11 cellular contexts compared by ENCODE assay signal in the genomic region with DNA sequence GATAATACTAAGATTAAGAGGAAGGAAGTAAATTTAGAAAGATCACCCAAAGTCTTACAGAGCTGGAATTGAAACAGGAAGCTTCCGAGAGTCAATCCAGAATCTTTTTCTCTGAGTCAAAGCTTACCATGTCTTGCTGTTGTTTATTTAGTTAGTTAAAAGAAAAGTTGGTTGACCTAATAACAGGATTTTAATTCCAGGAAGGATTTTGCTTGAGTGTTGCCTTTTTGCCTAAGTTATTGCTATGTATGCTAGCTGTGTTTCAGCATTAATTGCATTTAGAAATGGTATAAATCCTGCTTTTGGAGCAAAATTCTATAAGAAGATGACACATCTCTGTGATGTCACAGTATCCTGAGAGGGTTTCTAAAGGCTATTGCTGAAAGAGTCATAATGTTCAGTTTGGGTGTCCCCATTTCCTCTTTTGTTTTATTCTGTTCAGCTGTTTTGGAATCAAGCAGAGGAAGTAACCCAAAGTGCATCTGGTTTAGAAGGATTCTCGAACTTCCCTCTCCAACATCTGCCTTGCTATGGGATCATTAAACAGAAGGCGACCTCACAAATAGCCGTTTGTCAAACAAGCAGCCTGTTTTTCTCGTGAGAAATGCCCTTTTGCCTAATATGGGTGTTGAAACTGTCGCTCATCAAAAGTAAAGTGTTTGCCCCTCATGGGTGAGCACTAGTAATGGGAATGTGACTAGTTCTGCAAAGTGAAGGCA.
DNase-seq lines count a peak whose midpoint lies in the region; ATAC-seq and TF ChIP-seq lines count a peak whose summit lies in the region.
"Had no signal": no experiment of that assay in that cellular context is flagged by ENCODE, and none has a peak within 500 bp of the region (broad histone marks: within the 10 kb centered on the region; RNA-seq: fewer than 3 reads in every experiment).

No MANE protein-coding gene starts in this region.

- H3K36me3 Mint-ChIP-seq in natural killer cell treated with Interleukin-12 subunit alpha and Interleukin-12 subunit beta and Interleukin-15 and Interleukin-18, amount 100 ng/mL, for 72 hours = peaks cover 4% of the 10 kb centered on the region

- H3K27me3 ChIP-seq in skeletal muscle tissue (ENCODE audit: control insufficient read depth in 3 of 3, insufficient read depth in 3 of 3, low read length in 3 of 3) = no peaks in the 10 kb centered on the region
- no peaks in the 10 kb centered on the region for H3K27me3 ChIP-seq in testis

- H3K4me3 ChIP-seq in fibroblast of pulmonary artery (replicated peaks; ENCODE audit: low read depth, low read length) (no peak overlapping the region), skeletal muscle tissue (ENCODE audit: low read length in 3 of 3) (no peak overlapping the region), testis (no peak overlapping the region)

- H3K27ac Mint-ChIP-seq in natural killer cell treated with Interleukin-12 subunit alpha and Interleukin-12 subunit beta and Interleukin-15 and Interleukin-18, amount 100 ng/mL, for 72 hours = no peak overlapping the region
- H3K27ac Mint-ChIP-seq: activated naive CD8-positive, alpha-beta T cell treated with anti-CD3 and anti-CD28 coated beads, Interleukin-2, amount 50 U/mL, for 24 hours had no signal

- DNase-seq in GM03348 (ENCODE audit: low spot score) (peak; percentile 27), RPMI8226 (peak; percentile 66), fibroblast of pulmonary artery (ENCODE audit: low read depth) (peak; percentile 62), testis (no peak)
- no peak for DNase-seq in natural killer cell treated with Interleukin-12 subunit alpha and Interleukin-12 subunit beta and Interleukin-15 and Interleukin-18, amount 100 ng/mL, for 72 hours (ENCODE audit: low spot score)
- no peak for DNase-seq in activated CD4-positive, alpha-beta T cell treated with anti-CD3 and anti-CD28 coated beads, Interleukin-2, amount 50 U/mL, for 4 hours
- DNase-seq: activated CD4-positive, alpha-beta T cell treated with anti-CD3 and anti-CD28 coated beads for 4 hours; activated naive CD8-positive, alpha-beta T cell treated with anti-CD3 and anti-CD28 coated beads, Interleukin-2, amount 50 U/mL, for 24 hours; NK-92 treated with Interleukin-12 subunit alpha and Interleukin-12 subunit beta, amount 100 ng/mL, for 24 hours had no signal

- no peak overlapping the region for H3K9ac ChIP-seq in skeletal muscle tissue (ENCODE audit: low read depth in 1 of 3, low read length in 3 of 3)

- TF ChIP-seq POLR2A in testis (IDR thresholded peaks at IDR 0.05) = no peak

- 50 to 56% methylated on average over 6 of the region's 6 CpGs for WGBS in testis, 2 donors

- H3K4me1 ChIP-seq in skeletal muscle tissue (ENCODE audit: control insufficient read depth in 3 of 3, insufficient read depth in 3 of 3, low read length in 3 of 3) (no peaks in the 10 kb centered on the region), testis (no peaks in the 10 kb centered on the region)

- H3K9me3 Mint-ChIP-seq in natural killer cell treated with Interleukin-12 subunit alpha and Interleukin-12 subunit beta and Interleukin-15 and Interleukin-18, amount 100 ng/mL, for 72 hours = peaks cover 19% of the 10 kb centered on the region

- H3K36me3 ChIP-seq in skeletal muscle tissue (ENCODE audit: control insufficient read depth in 3 of 3, insufficient read depth in 3 of 3, low read length in 3 of 3) (no peaks in the 10 kb centered on the region), testis (ENCODE audit: low read depth, missing control alignments) (no peaks in the 10 kb centered on the region)

- no peak for TF ChIP-seq CTCF in fibroblast of pulmonary artery (IDR thresholded peaks at IDR 0.05; ENCODE audit: low read length, missing control alignments)
- TF ChIP-seq CTCF in testis (IDR thresholded peaks at IDR 0.05) = no peak

- no peaks in the 10 kb centered on the region for H3K9me3 ChIP-seq in skeletal muscle tissue (ENCODE audit: control insufficient read depth in 3 of 3, low read length in 3 of 3)
- H3K9me3 ChIP-seq in testis = no peaks in the 10 kb centered on the region

- H3K4me3 Mint-ChIP-seq in natural killer cell treated with Interleukin-12 subunit alpha and Interleukin-12 subunit beta and Interleukin-15 and Interleukin-18, amount 100 ng/mL, for 72 hours = no peak overlapping the region
- H3K4me3 Mint-ChIP-seq: activated naive CD8-positive, alpha-beta T cell treated with anti-CD3 and anti-CD28 coated beads, Interleukin-2, amount 50 U/mL, for 24 hours had no signal

- no peak for ATAC-seq in natural killer cell treated with Interleukin-12 subunit alpha and Interleukin-12 subunit beta and Interleukin-15 and Interleukin-18, amount 100 ng/mL, for 72 hours
- ATAC-seq in GM18873 (IDR thresholded peaks at IDR 0.05; ENCODE audit: low FRiP score, unreplicated experiment) = no peak
- ATAC-seq: activated naive CD8-positive, alpha-beta T cell treated with anti-CD3 and anti-CD28 coated beads, Interleukin-2, amount 50 U/mL, for 24 hours had no signal

- no peaks in the 10 kb centered on the region for H3K27me3 Mint-ChIP-seq in natural killer cell treated with Interleukin-12 subunit alpha and Interleukin-12 subunit beta and Interleukin-15 and Interleukin-18, amount 100 ng/mL, for 72 hours
- H3K27me3 Mint-ChIP-seq: activated naive CD8-positive, alpha-beta T cell treated with anti-CD3 and anti-CD28 coated beads, Interleukin-2, amount 50 U/mL, for 24 hours had no signal

- H3K4me1 Mint-ChIP-seq in natural killer cell treated with Interleukin-12 subunit alpha and Interleukin-12 subunit beta and Interleukin-15 and Interleukin-18, amount 100 ng/mL, for 72 hours (ENCODE audit: low read depth in 2 of 2) = no peaks in the 10 kb centered on the region
- H3K4me1 Mint-ChIP-seq: activated naive CD8-positive, alpha-beta T cell treated with anti-CD3 and anti-CD28 coated beads, Interleukin-2, amount 50 U/mL, for 24 hours had no signal

- intact Hi-C loops in testis (cut with DNase I; ENCODE audit: low total_unique reads) = no loop called here

- H3K27ac ChIP-seq in skeletal muscle tissue (ENCODE audit: low read depth, low read length) (peak overlapping the region; percentile 12), testis (no peak overlapping the region)

Comparison
In these comparisons a context has a peak if more than half of its experiments do, and no peak if none do; other contexts are left out.
1. DNase-seq: peak in GM03348 (single experiment), RPMI8226 (single experiment) and fibroblast of pulmonary artery (single experiment); none in natural killer cell treated with Interleukin-12 subunit alpha and Interleukin-12 subunit beta and Interleukin-15 and Interleukin-18, amount 100 ng/mL, for 72 hours (single experiment), activated CD4-positive, alpha-beta T cell treated with anti-CD3 and anti-CD28 coated beads, Interleukin-2, amount 50 U/mL, for 4 hours (0 of 2) and testis (single experiment).